In the genomic region with DNA sequence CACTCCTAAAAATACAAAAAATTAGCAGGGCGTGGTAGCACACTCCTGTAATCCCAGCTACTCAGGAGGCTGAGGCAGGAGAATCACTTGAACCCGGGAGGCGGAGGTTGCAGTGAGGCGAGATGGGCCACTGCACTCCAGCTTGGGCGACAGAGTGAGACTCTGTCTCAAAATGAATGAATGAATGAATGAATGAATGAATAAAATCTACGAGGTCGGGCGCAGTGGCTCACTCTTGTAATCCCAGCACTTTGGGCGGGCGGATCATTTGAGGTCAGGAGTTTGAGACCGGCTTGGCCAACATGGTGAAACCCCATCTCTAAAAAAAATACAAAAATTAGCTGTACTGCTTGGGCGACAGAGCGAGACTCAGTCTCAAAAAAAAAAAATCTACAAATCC, we compare ENCODE assay signal across 1 cellular context.
TF ChIP-seq lines count a peak whose summit lies in the region.

No MANE protein-coding gene starts in this region.

TF ChIP-seq in HepG2, 621 proteins besides CTCF, POLR2A, EP300 and RAD21:
- peak; percentile 62; the same call in 1 of the 2 replicates for TF ChIP-seq ZNF24 (IDR thresholded peaks at IDR 0.05)
- TF ChIP-seq EED (CRISPR knock-in tag; IDR thresholded peaks at IDR 0.05) = 0 out of 2 replicates have a peak, but pooled peaks have one; percentile 6
